1 cellular context compared by ENCODE assay signal in genomic region chr2:170362313-170362795, GRCh38.
A peak's percentile ranks its signal among the peaks of the same experiment; 100 is the strongest.
TF ChIP-seq lines count a peak whose summit lies in the region.

No MANE protein-coding gene starts in this region.

TF ChIP-seq in K562, 482 proteins besides CTCF, POLR2A, EP300 and RAD21 (continued from another document and continues in another):
- TF ChIP-seq RERE (CRISPR knock-in tag; IDR thresholded peaks at IDR 0.05; ENCODE audit: borderline replicate concordance), result no peak
- no peak for TF ChIP-seq WHSC1 (IDR thresholded peaks at IDR 0.05; ENCODE audit: low read length)
- no peak for TF ChIP-seq ZNF174 (CRISPR knock-in tag; IDR thresholded peaks at IDR 0.05)
- peak in 1 of 2 experiments; percentile 45; a peak in 2 of 4 replicates for TF ChIP-seq FOXA3 (CRISPR knock-in tag; conservative IDR thresholded peaks at IDR 0.05 in 1 of 2, IDR thresholded peaks at IDR 0.05 in 1 of 2)
- TF ChIP-seq MECOM (CRISPR knock-in tag; IDR thresholded peaks at IDR 0.05), result 0 out of 2 replicates have a peak, but pooled peaks have one; percentile 10
- no peak for TF ChIP-seq SMAD3 (CRISPR knock-in tag; conservative IDR thresholded peaks at IDR 0.05)
- no peak for TF ChIP-seq ELF2 (CRISPR knock-in tag; IDR thresholded peaks at IDR 0.05)
- TF ChIP-seq ARHGAP35 (IDR thresholded peaks at IDR 0.05; ENCODE audit: partially characterized antibody), result no peak
- no peak for TF ChIP-seq MCM2 (IDR thresholded peaks at IDR 0.05; ENCODE audit: low read depth)
- no peak for TF ChIP-seq RFX5 (IDR thresholded peaks at IDR 0.05; ENCODE audit: low read depth, low read length)
- no peak for TF ChIP-seq BRF1 (IDR thresholded peaks at IDR 0.05; ENCODE audit: borderline replicate concordance, extremely low read depth, insufficient read length)
- no peak for TF ChIP-seq ARID4B (CRISPR knock-in tag; IDR thresholded peaks at IDR 0.05)
- TF ChIP-seq, protein P1, sequence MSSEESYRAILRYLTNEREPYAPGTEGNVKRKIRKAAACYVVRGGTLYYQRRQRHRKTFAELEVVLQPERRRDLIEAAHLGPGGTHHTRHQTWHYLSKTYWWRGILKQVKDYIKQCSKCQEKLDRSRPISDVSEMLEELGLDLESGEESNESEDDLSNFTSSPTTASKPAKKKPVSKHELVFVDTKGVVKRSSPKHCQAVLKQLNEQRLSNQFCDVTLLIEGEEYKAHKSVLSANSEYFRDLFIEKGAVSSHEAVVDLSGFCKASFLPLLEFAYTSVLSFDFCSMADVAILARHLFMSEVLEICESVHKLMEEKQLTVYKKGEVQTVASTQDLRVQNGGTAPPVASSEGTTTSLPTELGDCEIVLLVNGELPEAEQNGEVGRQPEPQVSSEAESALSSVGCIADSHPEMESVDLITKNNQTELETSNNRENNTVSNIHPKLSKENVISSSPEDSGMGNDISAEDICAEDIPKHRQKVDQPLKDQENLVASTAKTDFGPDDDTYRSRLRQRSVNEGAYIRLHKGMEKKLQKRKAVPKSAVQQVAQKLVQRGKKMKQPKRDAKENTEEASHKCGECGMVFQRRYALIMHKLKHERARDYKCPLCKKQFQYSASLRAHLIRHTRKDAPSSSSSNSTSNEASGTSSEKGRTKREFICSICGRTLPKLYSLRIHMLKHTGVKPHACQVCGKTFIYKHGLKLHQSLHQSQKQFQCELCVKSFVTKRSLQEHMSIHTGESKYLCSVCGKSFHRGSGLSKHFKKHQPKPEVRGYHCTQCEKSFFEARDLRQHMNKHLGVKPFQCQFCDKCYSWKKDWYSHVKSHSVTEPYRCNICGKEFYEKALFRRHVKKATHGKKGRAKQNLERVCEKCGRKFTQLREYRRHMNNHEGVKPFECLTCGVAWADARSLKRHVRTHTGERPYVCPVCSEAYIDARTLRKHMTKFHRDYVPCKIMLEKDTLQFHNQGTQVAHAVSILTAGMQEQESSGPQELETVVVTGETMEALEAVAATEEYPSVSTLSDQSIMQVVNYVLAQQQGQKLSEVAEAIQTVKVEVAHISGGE (CRISPR knock-in tag; IDR thresholded peaks at IDR 0.05), result 0 out of 6 replicates have a peak, but pooled peaks of 1 of the 3 experiments have one; percentile 28
- TF ChIP-seq, protein P2, sequence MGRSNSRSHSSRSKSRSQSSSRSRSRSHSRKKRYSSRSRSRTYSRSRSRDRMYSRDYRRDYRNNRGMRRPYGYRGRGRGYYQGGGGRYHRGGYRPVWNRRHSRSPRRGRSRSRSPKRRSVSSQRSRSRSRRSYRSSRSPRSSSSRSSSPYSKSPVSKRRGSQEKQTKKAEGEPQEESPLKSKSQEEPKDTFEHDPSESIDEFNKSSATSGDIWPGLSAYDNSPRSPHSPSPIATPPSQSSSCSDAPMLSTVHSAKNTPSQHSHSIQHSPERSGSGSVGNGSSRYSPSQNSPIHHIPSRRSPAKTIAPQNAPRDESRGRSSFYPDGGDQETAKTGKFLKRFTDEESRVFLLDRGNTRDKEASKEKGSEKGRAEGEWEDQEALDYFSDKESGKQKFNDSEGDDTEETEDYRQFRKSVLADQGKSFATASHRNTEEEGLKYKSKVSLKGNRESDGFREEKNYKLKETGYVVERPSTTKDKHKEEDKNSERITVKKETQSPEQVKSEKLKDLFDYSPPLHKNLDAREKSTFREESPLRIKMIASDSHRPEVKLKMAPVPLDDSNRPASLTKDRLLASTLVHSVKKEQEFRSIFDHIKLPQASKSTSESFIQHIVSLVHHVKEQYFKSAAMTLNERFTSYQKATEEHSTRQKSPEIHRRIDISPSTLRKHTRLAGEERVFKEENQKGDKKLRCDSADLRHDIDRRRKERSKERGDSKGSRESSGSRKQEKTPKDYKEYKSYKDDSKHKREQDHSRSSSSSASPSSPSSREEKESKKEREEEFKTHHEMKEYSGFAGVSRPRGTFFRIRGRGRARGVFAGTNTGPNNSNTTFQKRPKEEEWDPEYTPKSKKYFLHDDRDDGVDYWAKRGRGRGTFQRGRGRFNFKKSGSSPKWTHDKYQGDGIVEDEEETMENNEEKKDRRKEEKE (IDR thresholded peaks at IDR 0.05; ENCODE audit: borderline replicate concordance in 1 of 2, control insufficient read depth in 1 of 2, low read depth in 2 of 2, low read length in 1 of 2), result no peak
- no peak for TF ChIP-seq GTF2A2 (tag; IDR thresholded peaks at IDR 0.05)
- TF ChIP-seq, protein P3, sequence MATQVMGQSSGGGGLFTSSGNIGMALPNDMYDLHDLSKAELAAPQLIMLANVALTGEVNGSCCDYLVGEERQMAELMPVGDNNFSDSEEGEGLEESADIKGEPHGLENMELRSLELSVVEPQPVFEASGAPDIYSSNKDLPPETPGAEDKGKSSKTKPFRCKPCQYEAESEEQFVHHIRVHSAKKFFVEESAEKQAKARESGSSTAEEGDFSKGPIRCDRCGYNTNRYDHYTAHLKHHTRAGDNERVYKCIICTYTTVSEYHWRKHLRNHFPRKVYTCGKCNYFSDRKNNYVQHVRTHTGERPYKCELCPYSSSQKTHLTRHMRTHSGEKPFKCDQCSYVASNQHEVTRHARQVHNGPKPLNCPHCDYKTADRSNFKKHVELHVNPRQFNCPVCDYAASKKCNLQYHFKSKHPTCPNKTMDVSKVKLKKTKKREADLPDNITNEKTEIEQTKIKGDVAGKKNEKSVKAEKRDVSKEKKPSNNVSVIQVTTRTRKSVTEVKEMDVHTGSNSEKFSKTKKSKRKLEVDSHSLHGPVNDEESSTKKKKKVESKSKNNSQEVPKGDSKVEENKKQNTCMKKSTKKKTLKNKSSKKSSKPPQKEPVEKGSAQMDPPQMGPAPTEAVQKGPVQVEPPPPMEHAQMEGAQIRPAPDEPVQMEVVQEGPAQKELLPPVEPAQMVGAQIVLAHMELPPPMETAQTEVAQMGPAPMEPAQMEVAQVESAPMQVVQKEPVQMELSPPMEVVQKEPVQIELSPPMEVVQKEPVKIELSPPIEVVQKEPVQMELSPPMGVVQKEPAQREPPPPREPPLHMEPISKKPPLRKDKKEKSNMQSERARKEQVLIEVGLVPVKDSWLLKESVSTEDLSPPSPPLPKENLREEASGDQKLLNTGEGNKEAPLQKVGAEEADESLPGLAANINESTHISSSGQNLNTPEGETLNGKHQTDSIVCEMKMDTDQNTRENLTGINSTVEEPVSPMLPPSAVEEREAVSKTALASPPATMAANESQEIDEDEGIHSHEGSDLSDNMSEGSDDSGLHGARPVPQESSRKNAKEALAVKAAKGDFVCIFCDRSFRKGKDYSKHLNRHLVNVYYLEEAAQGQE (CRISPR knock-in tag; IDR thresholded peaks at IDR 0.05; ENCODE audit: low read depth), result peak; percentile 16; the same call in 1 of the 2 replicates
- TF ChIP-seq PRPF4 (IDR thresholded peaks at IDR 0.05; ENCODE audit: insufficient read depth, low read depth, low read length, poor library complexity, severe bottlenecking), result no peak
- TF ChIP-seq E2F4 (CRISPR knock-in tag; IDR thresholded peaks at IDR 0.05; ENCODE audit: low read depth), result no peak
- TF ChIP-seq ZNF699 (CRISPR knock-in tag; IDR thresholded peaks at IDR 0.05; ENCODE audit: insufficient replicate concordance), result no peak
- TF ChIP-seq TEAD2 (tag; IDR thresholded peaks at IDR 0.05), result no peak
- TF ChIP-seq ZNF239 (CRISPR knock-in tag; IDR thresholded peaks at IDR 0.05), result 0 out of 2 replicates have a peak, but pooled peaks have one; percentile 63
- no peak for TF ChIP-seq HOXB6 (CRISPR knock-in tag; IDR thresholded peaks at IDR 0.05; ENCODE audit: borderline replicate concordance)
- 0 out of 2 replicates have a peak, but pooled peaks have one; percentile 29 for TF ChIP-seq ZNF75A (CRISPR knock-in tag; IDR thresholded peaks at IDR 0.05)
- TF ChIP-seq STAT6 (CRISPR knock-in tag; IDR thresholded peaks at IDR 0.05), result no peak
- TF ChIP-seq ZNF583 (CRISPR knock-in tag; IDR thresholded peaks at IDR 0.05), result peak; percentile 73; the same call in 1 of the 2 replicates
- no peak for TF ChIP-seq FOXP1 (CRISPR knock-in tag; IDR thresholded peaks at IDR 0.05)
